In the genomic region with DNA sequence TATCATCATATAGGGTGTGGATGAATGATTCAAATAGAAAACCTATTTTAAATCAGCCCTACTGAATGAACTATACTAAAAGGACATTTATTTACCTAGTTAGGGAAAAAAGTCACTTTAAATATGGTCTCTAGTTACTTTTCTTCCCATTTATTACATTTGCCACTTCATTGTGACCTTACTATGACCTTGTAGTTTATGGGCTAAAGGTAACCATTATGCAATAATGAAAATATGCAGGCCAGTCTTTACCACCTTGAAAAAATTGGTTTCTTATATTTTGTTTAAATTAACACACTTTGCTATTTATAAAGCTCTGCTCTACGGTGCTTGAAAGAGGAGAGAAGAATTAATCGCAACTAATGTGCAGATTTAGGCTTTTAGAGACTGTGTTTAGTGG, we compare ENCODE assay signal across 2 cellular contexts.
TF ChIP-seq lines count a peak whose summit lies in the region.

No MANE protein-coding gene starts in this region.

TF ChIP-seq in HepG2, 621 proteins besides CTCF, POLR2A, EP300 and RAD21:
- TF ChIP-seq ZNF639 (CRISPR knock-in tag; conservative IDR thresholded peaks at IDR 0.05) = no peak
- TF ChIP-seq ZNF674 (CRISPR knock-in tag; IDR thresholded peaks at IDR 0.05; ENCODE audit: low read depth) = no peak
- TF ChIP-seq CEBPB (IDR thresholded peaks at IDR 0.05; ENCODE audit: borderline replicate concordance, low read depth, low read length) = 0 out of 2 replicates have a peak, but pooled peaks have one; percentile 13

TF ChIP-seq in SK-N-SH treated with all-trans-retinoic acid at 6 μM for 48 hours, 23 proteins besides CTCF, POLR2A, EP300 and RAD21 (continued from another document):
- TF ChIP-seq CREB5 (CRISPR knock-in tag; IDR thresholded peaks at IDR 0.05; ENCODE audit: low read depth) = peak; percentile 59
- no peak for TF ChIP-seq ZFP30 (CRISPR knock-in tag; IDR thresholded peaks at IDR 0.05)
